ENCODE assay signal across 20 cellular contexts in the genomic region with DNA sequence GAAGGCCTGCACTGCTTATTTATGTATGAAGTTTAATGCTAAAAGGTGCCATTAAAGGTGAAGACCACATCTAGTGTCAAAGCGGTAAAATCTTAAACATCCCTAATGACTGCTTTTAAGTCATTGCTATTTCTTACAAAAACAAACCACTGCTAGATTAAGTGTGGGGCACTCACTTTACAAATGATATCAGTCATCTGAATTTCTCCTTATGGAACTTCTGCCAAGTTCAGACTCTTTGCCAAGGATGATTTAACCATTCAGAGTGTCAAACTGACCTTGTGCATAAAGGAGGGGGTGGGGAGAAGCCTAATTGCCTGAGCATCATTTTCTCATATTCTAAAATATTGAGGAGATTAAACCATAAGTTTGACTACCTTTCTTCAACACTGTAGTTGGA.
A peak's percentile ranks its signal among the peaks of the same experiment; 100 is the strongest.
DNase-seq lines count a peak whose midpoint lies in the region; ATAC-seq and TF ChIP-seq lines count a peak whose summit lies in the region.
"Had no signal": no experiment of that assay in that cellular context is flagged by ENCODE, and none has a peak within 500 bp of the region (broad histone marks: within the 10 kb centered on the region; RNA-seq: fewer than 3 reads in every experiment).

No MANE protein-coding gene starts in this region.

- peak; percentile 33 for DNase-seq in Caki2 (ENCODE audit: low read depth)
- peak; percentile 13 for DNase-seq in NCI-H226
- peak; percentile 36 for DNase-seq in choroid plexus epithelial cell (ENCODE audit: low read depth)
- peak; percentile 27 for DNase-seq in fibroblast of the aortic adventitia (ENCODE audit: low read depth)
- no peak for DNase-seq in activated naive CD4-positive, alpha-beta T cell treated with anti-CD3 and anti-CD28 coated beads, Interleukin-2, amount 50 U/mL, for 16 hours
- DNase-seq in G401 (ENCODE audit: low spot score) = no peak
- DNase-seq in NCI-H2196 (lab: John Stamatoyannopoulos, UW; ENCODE audit: unreplicated experiment) = no peak
- DNase-seq: Calu3; CD4-positive, alpha-beta memory T cell; DMS79; H9; MG63; NCI-H1092; NCI-H1436 treated with DMSO at 0.1 percent for 48 hours; NCI-H2029; NCI-H2171; NCI-H446 treated with DMSO at 0.1 percent for 48 hours; Peyer's patch had no signal

- TF ChIP-seq CTCF in choroid plexus epithelial cell (conservative IDR thresholded peaks at IDR 0.05; ENCODE audit: low read depth, low read length) (no peak), fibroblast of the aortic adventitia (IDR thresholded peaks at IDR 0.05; ENCODE audit: insufficient read depth, low read length) (no peak)

- no peak for ATAC-seq in GM18909 (IDR thresholded peaks at IDR 0.05; ENCODE audit: poor library complexity, unreplicated experiment)

- in situ Hi-C loops in Caki2 (cut with HindIII; ENCODE audit: low pct_unique_long_range_greater_than_20kb, low sequenced_read_pairs) (no loop called here), G401 (cut with HindIII; ENCODE audit: low sequenced_read_pairs) (no loop called here)

- H3K4me3 ChIP-seq in choroid plexus epithelial cell (ENCODE audit: low read depth, low read length) = no peak overlapping the region
- H3K4me3 ChIP-seq in fibroblast of the aortic adventitia (ENCODE audit: low read depth, low read length) = no peak overlapping the region
- H3K4me3 ChIP-seq: BLaER1, MG63, Peyer's patch had no signal

Comparison
In these comparisons a context has a peak if more than half of its experiments do, and no peak if none do; other contexts are left out.
1. DNase-seq: peak in Caki2 (single experiment), NCI-H226 (single experiment), choroid plexus epithelial cell (single experiment) and fibroblast of the aortic adventitia (single experiment); none in activated naive CD4-positive, alpha-beta T cell treated with anti-CD3 and anti-CD28 coated beads, Interleukin-2, amount 50 U/mL, for 16 hours (single experiment), G401 (single experiment) and NCI-H2196 (single experiment).